ENCODE assay signal across 31 cellular contexts in the genomic region with DNA sequence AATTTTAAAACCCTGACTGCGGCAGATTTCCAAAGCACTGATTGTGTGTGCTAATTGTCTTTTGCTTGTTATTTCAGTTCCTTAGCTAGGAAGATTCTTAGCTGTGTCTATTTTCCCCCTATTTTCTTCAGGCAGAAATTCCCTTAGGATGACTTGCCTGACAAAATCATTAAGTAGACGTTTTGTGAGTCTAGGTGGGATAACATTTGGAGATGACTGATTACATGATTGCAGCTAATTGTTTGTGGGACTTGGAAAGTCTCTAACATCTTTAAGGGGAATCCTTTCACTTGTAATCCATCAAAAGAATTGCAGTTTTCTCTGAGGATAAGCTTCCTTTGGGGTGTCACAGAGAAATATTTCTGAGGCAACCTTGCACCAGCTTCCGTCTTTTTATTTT.
"Had no signal": no experiment of that assay in that cellular context is flagged by ENCODE, and none has a peak within 500 bp of the region (broad histone marks: within the 10 kb centered on the region; RNA-seq: fewer than 3 reads in every experiment).

No MANE protein-coding gene starts in this region.

- H2AFZ ChIP-seq: parathyroid adenoma had no signal

- H3K4me1 ChIP-seq: psoas muscle, right lobe of liver, sigmoid colon, suprapubic skin, testis, tibial artery, transverse colon, upper lobe of right lung, uterus had no signal

- H3K4me3 Mint-ChIP-seq: naive B cell; naive thymus-derived CD8-positive, alpha-beta T cell; natural killer cell treated with Interleukin-12 subunit alpha and Interleukin-12 subunit beta and Interleukin-15 and Interleukin-18, amount 100 ng/mL, for 72 hours; nephron progenitor cell; stimulated activated memory B cell treated with anti-CD40 and anti-IgM and Interleukin-4, amounts not matched to agents 10 μg/mL and 1 μg/mL and 100 μg/mL, for 72 hours; stimulated activated naive CD8-positive, alpha-beta T cell treated with anti-CD3 and anti-CD28 coated beads, Interleukin-15, amount 100 ng/mL, for 72 hours; type B pancreatic cell had no signal

- H3K27me3 Mint-ChIP-seq: naive B cell; natural killer cell treated with Interleukin-12 subunit alpha and Interleukin-12 subunit beta and Interleukin-15 and Interleukin-18, amount 100 ng/mL, for 72 hours; progenitor cell of endocrine pancreas; stimulated activated memory B cell treated with anti-CD40 and anti-IgM and Interleukin-4, amounts not matched to agents 10 μg/mL and 1 μg/mL and 100 μg/mL, for 72 hours; stimulated activated naive CD8-positive, alpha-beta T cell treated with anti-CD3 and anti-CD28 coated beads, Interleukin-15, amount 100 ng/mL, for 72 hours had no signal

- H3K4me1 Mint-ChIP-seq: naive B cell; naive thymus-derived CD8-positive, alpha-beta T cell; stimulated activated memory B cell treated with anti-CD40 and anti-IgM and Interleukin-4, amounts not matched to agents 10 μg/mL and 1 μg/mL and 100 μg/mL, for 72 hours; stimulated activated naive CD8-positive, alpha-beta T cell treated with anti-CD3 and anti-CD28 coated beads, Interleukin-15, amount 100 ng/mL, for 72 hours had no signal

- H3K27ac Mint-ChIP-seq: naive B cell; naive thymus-derived CD8-positive, alpha-beta T cell; natural killer cell treated with Interleukin-12 subunit alpha and Interleukin-12 subunit beta and Interleukin-15 and Interleukin-18, amount 100 ng/mL, for 72 hours; nephron progenitor cell; progenitor cell of endocrine pancreas; stimulated activated memory B cell treated with anti-CD40 and anti-IgM and Interleukin-4, amounts not matched to agents 10 μg/mL and 1 μg/mL and 100 μg/mL, for 72 hours; stimulated activated naive CD8-positive, alpha-beta T cell treated with anti-CD3 and anti-CD28 coated beads, Interleukin-15, amount 100 ng/mL, for 72 hours; type B pancreatic cell had no signal

- H3K79me2 ChIP-seq: parathyroid adenoma had no signal

- DNase-seq: naive B cell; naive thymus-derived CD8-positive, alpha-beta T cell; nephron progenitor cell; nucleus accumbens; ovary; posterior cingulate gyrus; psoas muscle; right cardiac atrium; right lobe of liver; sigmoid colon; small intestine; stimulated activated CD4-positive, alpha-beta T cell treated with anti-CD3 and anti-CD28 coated beads, Interleukin-15, amount 100 ng/mL, for 24 hours; stimulated activated CD4-positive, alpha-beta T cell treated with anti-CD3 and anti-CD28 coated beads, Interleukin-4, amount 100 ng/mL, for 1 hour; stimulated activated CD4-positive, alpha-beta T cell treated with anti-CD3 and anti-CD28 coated beads, Interleukin-4, amount 100 ng/mL, for 4 hours; stimulated activated CD8-positive, alpha-beta memory T cell treated with anti-CD3 and anti-CD28 coated beads, Interleukin-4, amount 100 ng/mL, for 48 hours; stimulated activated naive CD4-positive, alpha-beta T cell; stimulated activated naive CD8-positive, alpha-beta T cell treated with anti-CD3 and anti-CD28 coated beads, Interleukin-15, amount 100 ng/mL, for 72 hours; stimulated activated naive CD8-positive, alpha-beta T cell treated with anti-CD3 and anti-CD28 coated beads, Interleukin-15, Interleukin-2, amounts not matched to agents 100 U/mL and 50 U/mL, for 24 hours; substantia nigra; testis; tibial artery; transverse colon; upper lobe of right lung; uterus had no signal

- H3K36me3 ChIP-seq: neutrophil, ovary, right lobe of liver, sigmoid colon, suprapubic skin, tibial artery, transverse colon, upper lobe of right lung, uterus had no signal

- ATAC-seq: naive thymus-derived CD8-positive, alpha-beta T cell; natural killer cell treated with Interleukin-12 subunit alpha and Interleukin-12 subunit beta and Interleukin-15 and Interleukin-18, amount 100 ng/mL, for 72 hours; psoas muscle; right cardiac atrium; right lobe of liver; stimulated activated memory B cell treated with anti-CD40 and anti-IgM and Interleukin-4, amounts not matched to agents 10 μg/mL and 1 μg/mL and 100 μg/mL, for 72 hours; stimulated activated naive CD8-positive, alpha-beta T cell treated with anti-CD3 and anti-CD28 coated beads, Interleukin-15, amount 100 ng/mL, for 72 hours; stimulated activated naive CD8-positive, alpha-beta T cell treated with anti-CD3 and anti-CD28 coated beads, Interleukin-15, Interleukin-2, amounts not matched to agents 100 U/mL and 50 U/mL, for 24 hours; upper lobe of right lung had no signal

- H3K9ac ChIP-seq: parathyroid adenoma had no signal

- H3K27me3 ChIP-seq: neutrophil, ovary, right lobe of liver, sigmoid colon, suprapubic skin, testis, tibial artery, transverse colon, upper lobe of right lung, uterus had no signal

- H3K4me3 ChIP-seq: ovary, psoas muscle, right lobe of liver, sigmoid colon, suprapubic skin, testis, tibial artery, transverse colon, upper lobe of right lung, uterus had no signal

- H3K9me3 ChIP-seq: neutrophil, ovary, psoas muscle, right lobe of liver, sigmoid colon, suprapubic skin, testis, tibial artery, transverse colon, upper lobe of right lung, uterus had no signal

- H3K27ac ChIP-seq: neutrophil, ovary, parathyroid adenoma, psoas muscle, right lobe of liver, sigmoid colon, suprapubic skin, testis, tibial artery, transverse colon, upper lobe of right lung, uterus had no signal

- H3K9me3 Mint-ChIP-seq: nephron progenitor cell; stimulated activated naive CD8-positive, alpha-beta T cell treated with anti-CD3 and anti-CD28 coated beads, Interleukin-15, amount 100 ng/mL, for 72 hours; type B pancreatic cell had no signal

- H3K36me3 Mint-ChIP-seq: naive B cell; natural killer cell treated with Interleukin-12 subunit alpha and Interleukin-12 subunit beta and Interleukin-15 and Interleukin-18, amount 100 ng/mL, for 72 hours; stimulated activated memory B cell treated with anti-CD40 and anti-IgM and Interleukin-4, amounts not matched to agents 10 μg/mL and 1 μg/mL and 100 μg/mL, for 72 hours; type B pancreatic cell had no signal
